Comparison of ENCODE assay signal across 8 cellular contexts in genomic region chr6:63635165-63635562, GRCh38. TPM values are rescaled to one million over a fixed set of nuclear protein-coding genes. Genes with fewer than 3 reads are reported as not detected.
DNase-seq lines count a peak whose midpoint lies in the region; ATAC-seq and TF ChIP-seq lines count a peak whose summit lies in the region.

No MANE protein-coding gene starts in this region.

- H3K79me1 ChIP-seq in IMR-90 (ENCODE audit: low read depth in 1 of 2, low read length in 2 of 2): peaks cover 4 to 20% of the 10 kb centered on the region in 2 experiments; a peak in 3 of 4 replicates

- intact Hi-C loops in IMR-90 (cut with micrococcal nuclease): loop anchor here (5.0 kb wide), 2 partner anchors 47 to 283 kb away; no protein-coding TSS in a partner anchor

- H3K4me3 ChIP-seq in AG09309 (ENCODE audit: control insufficient read depth, low read depth, low read length): peak overlapping the region; percentile 34
- peak overlapping the region; percentile 95 for H3K4me3 ChIP-seq in IMR-90 (ENCODE audit: insufficient read depth, low read depth, low read length)
- peak overlapping the region; percentile 82 for H3K4me3 ChIP-seq in brain microvascular endothelial cell (ENCODE audit: low read depth, low read length)
- peak overlapping the region; percentile 69 to 96 for H3K4me3 ChIP-seq in muscle layer of colon (ENCODE audit: low read depth in 1 of 2, low read length in 2 of 2)

- H3K36me3 ChIP-seq in IMR-90 (ENCODE audit: control insufficient read depth, insufficient read depth, low read length): no peaks in the 10 kb centered on the region
- no peaks in the 10 kb centered on the region for H3K36me3 ChIP-seq in brain microvascular endothelial cell (replicated peaks)
- H3K36me3 ChIP-seq in muscle layer of colon (ENCODE audit: insufficient read depth, low read length): no peaks in the 10 kb centered on the region

- peak overlapping the region; percentile 95 for H3K4me2 ChIP-seq in IMR-90 (ENCODE audit: low read depth, low read length)

- peaks cover 19% of the 10 kb centered on the region for H4K20me1 ChIP-seq in IMR-90 (ENCODE audit: insufficient read depth, low read length)

- H3K27ac ChIP-seq in IMR-90 (ENCODE audit: insufficient read depth, low read length): no peak overlapping the region
- no peak overlapping the region for H3K27ac ChIP-seq in brain microvascular endothelial cell
- peak overlapping the region; percentile 95 for H3K27ac ChIP-seq in muscle layer of colon (ENCODE audit: low read depth, low read length)

- H4K8ac ChIP-seq in IMR-90 (ENCODE audit: low read depth in 2 of 2, low read length in 2 of 2): peak overlapping the region; percentile 44 to 75; a peak in 3 of 4 replicates

- DNase-seq in AG09309 (ENCODE audit: low read depth) (no peak), IMR-90 (no peak), brain microvascular endothelial cell (no peak), SKM-1 treated with dmso at 0.1 percent for 144 hours (lab: John Stamatoyannopoulos, UW; ENCODE audit: unreplicated experiment) (no peak), NCI-H2171 (lab: John Stamatoyannopoulos, UW) (no peak)
- no peak for DNase-seq in effector CD4-positive, alpha-beta T cell

- no CpG with 5 or more reads among the region's 4 CpGs for WGBS in IMR-90 (ENCODE audit: extremely low coverage in 2 of 2, insufficient read length in 1 of 2), 2 experiments

- no peak overlapping the region for H2AK5ac ChIP-seq in IMR-90 (ENCODE audit: low read depth, low read length)

- H2BK20ac ChIP-seq in IMR-90 (ENCODE audit: low read depth, low read length): no peak overlapping the region

- H2AFZ ChIP-seq in IMR-90 (replicated peaks; ENCODE audit: low read length, poor library complexity): peak overlapping the region; percentile 99

- no peak overlapping the region for H2BK120ac ChIP-seq in IMR-90 (ENCODE audit: low read depth, low read length)

- TF ChIP-seq RAD21 in IMR-90 (IDR thresholded peaks at IDR 0.05; ENCODE audit: low read length): no peak

- peak overlapping the region; percentile 29 for H3K18ac ChIP-seq in IMR-90 (ENCODE audit: low read depth, low read length)

- H3K9me3 ChIP-seq in IMR-90 (ENCODE audit: control insufficient read depth, insufficient read depth, low read length) (no peaks in the 10 kb centered on the region), muscle layer of colon (ENCODE audit: low read length) (no peaks in the 10 kb centered on the region)

- POLR2A ChIA-PET in IMR-90 (lab: Charles Lee; ENCODE audit: unreplicated experiment): no interaction called here

- H3K23ac ChIP-seq in IMR-90 (ENCODE audit: low read depth, low read length): peak overlapping the region; percentile 5; the same call in 1 of the 2 replicates

- H2BK15ac ChIP-seq in IMR-90 (ENCODE audit: low read depth, low read length): no peak overlapping the region

- peak overlapping the region; percentile 26; the same call in 1 of the 2 replicates for H4K91ac ChIP-seq in IMR-90 (ENCODE audit: insufficient read depth, low read depth, low read length)

- BruUV-seq in IMR-90 (replicated peaks; lab: Mats Ljungman, UMichigan): no TSS peak

- in situ Hi-C loops in IMR-90 (cut with MboI; ENCODE audit: low sequenced_read_pairs) (no loop called here), brain microvascular endothelial cell (cut with HindIII; ENCODE audit: low pct_ligation_motif_present, low sequenced_read_pairs) (no loop called here)

- ATAC-seq in GM21360 (IDR thresholded peaks at IDR 0.05; ENCODE audit: unreplicated experiment) (peak; percentile 19), IMR-90 (ENCODE audit: low read depth) (no peak)

- H3K14ac ChIP-seq in IMR-90 (replicated peaks; ENCODE audit: low read depth, low read length): peak overlapping the region; percentile 6; the same call in 1 of the 2 replicates

- no peak overlapping the region for H2AK9ac ChIP-seq in IMR-90 (replicated peaks; ENCODE audit: low read depth, low read length, poor library complexity)

- no peak overlapping the region for H3K56ac ChIP-seq in IMR-90 (ENCODE audit: extremely low read depth, insufficient read depth, low read length)

- dilution Hi-C loops in IMR-90 (cut with HindIII; ENCODE audit: low sequenced_read_pairs, unreplicated experiment): no loop called here

- H3K27me3 ChIP-seq in IMR-90 (ENCODE audit: control insufficient read depth, insufficient read depth, low read length) (peaks cover 6% of the 10 kb centered on the region), brain microvascular endothelial cell (replicated peaks) (no peaks in the 10 kb centered on the region), muscle layer of colon (ENCODE audit: control insufficient read depth in 1 of 2, insufficient read depth in 2 of 2, low read length in 2 of 2) (no peaks in the 10 kb centered on the region)

- H3K9ac ChIP-seq in IMR-90 (ENCODE audit: low read depth, low read length) (peak overlapping the region; percentile 34), muscle layer of colon (ENCODE audit: low read length) (peak overlapping the region; percentile 69)

- H3K4me1 ChIP-seq in IMR-90 (ENCODE audit: control insufficient read depth, insufficient read depth, low read length): no peaks in the 10 kb centered on the region; the same call in 1 of the 2 replicates
- H3K4me1 ChIP-seq in muscle layer of colon (ENCODE audit: insufficient read depth, low read length): peaks cover 28% of the 10 kb centered on the region

- CTCF ChIA-PET in IMR-90 (lab: Yijun Ruan, JAX): interaction anchor here (0.8 to 1.5 kb wide), 4 partner anchors 25 to 167 kb away, joined by 3 read pairs; no protein-coding TSS in a partner anchor

- H4K5ac ChIP-seq in IMR-90 (ENCODE audit: low read depth, low read length): peak overlapping the region; percentile 27

- no peak for TF ChIP-seq POLR2A in IMR-90 (IDR thresholded peaks at IDR 0.05; ENCODE audit: low read depth, low read length)

- H3K4ac ChIP-seq in IMR-90 (ENCODE audit: low read depth, low read length): no peak overlapping the region; the same call in 1 of the 2 replicates

- peaks cover 2% of the 10 kb centered on the region; the same call in 1 of the 2 replicates for H3K9me1 ChIP-seq in IMR-90 (ENCODE audit: insufficient read depth, low read length)

- TF ChIP-seq CTCF in AG09309 (IDR thresholded peaks at IDR 0.05; ENCODE audit: control insufficient read depth, insufficient read depth, low read depth, low read length, missing control alignments) (no peak), IMR-90 (conservative IDR thresholded peaks at IDR 0.05; ENCODE audit: low read depth, low read length) (no peak), brain microvascular endothelial cell (IDR thresholded peaks at IDR 0.05; ENCODE audit: low read depth, low read length, missing control alignments) (no peak)

- no peak overlapping the region for H2BK5ac ChIP-seq in IMR-90 (ENCODE audit: low read depth, low read length, poor library complexity, severe bottlenecking)

TF ChIP-seq in IMR-90, 13 proteins besides CTCF, POLR2A, EP300 and RAD21:
- TF ChIP-seq RFX5 (IDR thresholded peaks at IDR 0.05; ENCODE audit: low read depth, low read length) (no peak), CHD1 (IDR thresholded peaks at IDR 0.05; ENCODE audit: low read depth, low read length) (no peak), USF2 (IDR thresholded peaks at IDR 0.05; ENCODE audit: low read depth, low read length) (no peak), BHLHE40 (IDR thresholded peaks at IDR 0.05; ENCODE audit: low read depth, low read length) (no peak)

RNA-seq across cellular contexts. Expression of gene PHF3, which starts 0.4 kb away (rescaled TPM):
- total RNA-seq in IMR-90 (2012; rRNA removed): 27.8 and 46.9 TPM in 2 replicates
- polyA plus RNA-seq in IMR-90 (2012; rRNA removed): 5.4 and 5.6 TPM in 2 replicates
- polyA plus RNA-seq in IMR-90 (2012; cell fraction: cytosol; rRNA removed): 1.0 and 1.2 TPM in 2 replicates
- 1.3 and 10.1 TPM in 2 replicates for polyA plus RNA-seq in IMR-90 (2012; cell fraction: nucleus; rRNA removed; ENCODE audit: low replicate concordance)

Comparison
In these comparisons a context has a peak if more than half of its experiments do, and no peak if none do; other contexts are left out.
1. H3K4me3 ChIP-seq: peak in every context shown above with its lines; median percentile 95 in IMR-90; 82 in muscle layer of colon; 82 in brain microvascular endothelial cell; 34 in AG09309.